ENCODE assay signal across 24 cellular contexts in the genomic region with DNA sequence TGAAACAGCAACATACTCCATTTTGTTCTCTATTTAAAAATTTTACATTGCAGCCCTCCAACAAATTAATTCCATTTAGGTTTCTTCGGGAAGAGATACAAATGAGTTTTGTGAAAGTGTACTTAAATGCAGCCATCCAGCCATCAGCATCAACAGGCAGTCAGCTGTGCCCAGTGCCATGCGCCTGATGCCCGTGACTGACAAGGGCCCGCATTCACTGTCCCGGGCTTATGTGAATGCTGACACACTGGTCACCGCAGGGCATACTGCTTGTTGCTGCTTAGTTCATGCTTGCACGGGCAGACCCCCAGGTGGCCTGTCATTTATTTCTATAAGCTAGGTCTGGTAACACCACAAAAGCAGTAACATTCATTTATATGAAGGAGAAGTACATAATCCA.
A peak's percentile ranks its signal among the peaks of the same experiment; 100 is the strongest.
DNase-seq lines count a peak whose midpoint lies in the region; TF ChIP-seq lines count a peak whose summit lies in the region.
"Had no signal": no experiment of that assay in that cellular context is flagged by ENCODE, and none has a peak within 500 bp of the region (broad histone marks: within the 10 kb centered on the region; RNA-seq: fewer than 3 reads in every experiment).

No MANE protein-coding gene starts in this region.

- POLR2A ChIA-PET in RWPE1 (lab: Yijun Ruan, JAX; ENCODE audit: low non-redundant PET): no interaction called here

- TF ChIP-seq CTCF in RWPE1 (conservative IDR thresholded peaks at IDR 0.05; ENCODE audit: low read depth) (no peak), GM13977 (IDR thresholded peaks at IDR 0.05; ENCODE audit: extremely low read depth, insufficient read depth, missing control alignments) (no peak)

- H3K27ac ChIP-seq in caudate nucleus (ENCODE audit: low read depth, low read length) (peak overlapping the region; percentile 99), layer of hippocampus (ENCODE audit: low read depth, low read length) (peak overlapping the region; percentile 99), RWPE1 (no peak overlapping the region)
- H3K27ac ChIP-seq: 22Rv1; BLaER1 treated with 17β-estradiol and CSF1 and Interleukin-3, amounts not matched to agents 10 nM and 100 nM; KMS-11; Peyer's patch; SJCRH30 had no signal

- peak; percentile 93 for DNase-seq in Ammon's horn (ENCODE audit: low spot score)
- peak in 53 of 61 donors; percentile 16 to 90 (median 66) for DNase-seq in caudate nucleus (lab: John Stamatoyannopoulos, UW)
- peak; percentile 61 to 96 (median 78) for DNase-seq in posterior cingulate gyrus
- DNase-seq in RWPE1 (ENCODE audit: low spot score): no peak
- no peak for DNase-seq in NCI-H2196 (lab: John Stamatoyannopoulos, UW; ENCODE audit: unreplicated experiment)
- DNase-seq in foreskin melanocyte: no peak
- DNase-seq in GM13977 (ENCODE audit: low spot score): no peak
- DNase-seq: ACHN; CD8-positive, alpha-beta T cell; DND-41; GOT3; HCEC 1CT; NCI-H1105; NCI-H146; NCI-H2029; NCI-H345; NCI-H524; NCI-H774; Peyer's patch; SJCRH30 had no signal

- no peaks in the 10 kb centered on the region for H3K27me3 ChIP-seq in layer of hippocampus (ENCODE audit: control insufficient read depth, insufficient read depth, low read length)
- H3K27me3 ChIP-seq: BLaER1 treated with 17β-estradiol and CSF1 and Interleukin-3, amounts not matched to agents 10 nM and 100 nM; Peyer's patch; SJCRH30 had no signal

- intact Hi-C loops in posterior cingulate gyrus (cut with DNase I): loop anchor here (10.0 kb wide), 1 partner anchor 125 kb away; no protein-coding TSS in a partner anchor

- in situ Hi-C loops in GM13977 (cut with MboI; ENCODE audit: low pct_unique_long_range_greater_than_20kb, low sequenced_read_pairs, unreplicated experiment): no loop called here

- CTCF ChIA-PET in RWPE1 (lab: Yijun Ruan, JAX): no interaction called here

Comparison
In these comparisons a context has a peak if more than half of its experiments do, and no peak if none do; other contexts are left out.
1. DNase-seq: peak in Ammon's horn (single experiment), caudate nucleus (53 of 61) and posterior cingulate gyrus (10 of 10); none in RWPE1 (single experiment), NCI-H2196 (single experiment), foreskin melanocyte (single experiment) and GM13977 (single experiment).